ENCODE assay signal across 9 cellular contexts in genomic region chr11:77039491-77040400, GRCh38. TPM values are rescaled to one million over a fixed set of nuclear protein-coding genes. Genes with fewer than 3 reads are reported as not detected.
DNase-seq lines count a peak whose midpoint lies in the region; ATAC-seq lines count a peak whose summit lies in the region.
"Had no signal": no experiment of that assay in that cellular context is flagged by ENCODE, and none has a peak within 500 bp of the region (broad histone marks: within the 10 kb centered on the region; RNA-seq: fewer than 3 reads in every experiment).

No MANE protein-coding gene starts in this region.

- POLR2A ChIA-PET in activated CD8-positive, alpha-beta T cell treated with anti-CD3 and anti-CD28 coated beads, Interleukin-2, amount 10 ng/mL, durations not matched to agents 7 days and 5 days (lab: Charles Lee), result interaction anchor here (0.8 kb wide), 1 partner anchor 51 kb away, joined by 3 read pairs; no protein-coding TSS in a partner anchor

- in situ Hi-C loops in KBM-7 (cut with MboI; ENCODE audit: low pct_unique_long_range_greater_than_20kb, low sequenced_read_pairs), result no loop called here

- no peaks in the 10 kb centered on the region for H3K36me3 Mint-ChIP-seq in activated CD8-positive, alpha-beta T cell treated with anti-CD3 and anti-CD28 coated beads, Interleukin-2, amount 10 ng/mL, durations not matched to agents 7 days and 5 days (ENCODE audit: low read depth)

- ATAC-seq in activated CD8-positive, alpha-beta T cell treated with anti-CD3 and anti-CD28 coated beads, Interleukin-2, amount 10 ng/mL, durations not matched to agents 7 days and 5 days, result peak; percentile 80
- ATAC-seq in HG03108 (IDR thresholded peaks at IDR 0.05; ENCODE audit: unreplicated experiment), result no peak

- H3K9ac ChIP-seq in rectal smooth muscle tissue (ENCODE audit: low read length), result no peak overlapping the region

- H3K9me3 Mint-ChIP-seq in activated CD8-positive, alpha-beta T cell treated with anti-CD3 and anti-CD28 coated beads, Interleukin-2, amount 10 ng/mL, durations not matched to agents 7 days and 5 days (ENCODE audit: insufficient read depth), result no peaks in the 10 kb centered on the region
- H3K9me3 Mint-ChIP-seq: activated naive CD4-positive, alpha-beta T cell treated with anti-CD3 and anti-CD28 coated beads, Interleukin-2, amount 50 U/mL, for 72 hours had no signal

- H3K27ac Mint-ChIP-seq in activated CD8-positive, alpha-beta T cell treated with anti-CD3 and anti-CD28 coated beads, Interleukin-2, amount 10 ng/mL, durations not matched to agents 7 days and 5 days, result no peak overlapping the region
- H3K27ac Mint-ChIP-seq: activated naive CD4-positive, alpha-beta T cell treated with anti-CD3 and anti-CD28 coated beads, Interleukin-2, amount 50 U/mL, for 72 hours had no signal

- peaks cover 14% of the 10 kb centered on the region for H3K27me3 ChIP-seq in rectal smooth muscle tissue (ENCODE audit: control insufficient read depth, insufficient read depth, low read length)

- no peak overlapping the region for H3K4me3 Mint-ChIP-seq in activated CD8-positive, alpha-beta T cell treated with anti-CD3 and anti-CD28 coated beads, Interleukin-2, amount 10 ng/mL, durations not matched to agents 7 days and 5 days

- H3K36me3 ChIP-seq in rectal smooth muscle tissue (ENCODE audit: control insufficient read depth, insufficient read depth, low read length), result no peaks in the 10 kb centered on the region

- peak overlapping the region; percentile 54 for H3K4me3 ChIP-seq in rectal smooth muscle tissue (ENCODE audit: low read length)

- H3K4me1 ChIP-seq in rectal smooth muscle tissue (ENCODE audit: control insufficient read depth, insufficient read depth, low read length), result no peaks in the 10 kb centered on the region

- H3K27me3 Mint-ChIP-seq in activated CD8-positive, alpha-beta T cell treated with anti-CD3 and anti-CD28 coated beads, Interleukin-2, amount 10 ng/mL, durations not matched to agents 7 days and 5 days (ENCODE audit: low read depth), result peaks cover 44% of the 10 kb centered on the region

- intact Hi-C loops in head of caudate nucleus (cut with DNase I), result no loop called here

- H3K4me1 Mint-ChIP-seq in activated CD8-positive, alpha-beta T cell treated with anti-CD3 and anti-CD28 coated beads, Interleukin-2, amount 10 ng/mL, durations not matched to agents 7 days and 5 days (ENCODE audit: low read depth), result peaks cover 9% of the 10 kb centered on the region

- no peak overlapping the region for H3K27ac ChIP-seq in rectal smooth muscle tissue (ENCODE audit: low read depth, low read length)

- DNase-seq in activated T-cell treated with anti-CD3 and anti-CD28 coated beads for 48 hours (ENCODE audit: low read depth) (peak; percentile 34), activated T-cell treated with anti-CD3 and anti-CD28 coated beads for 4 hours (no peak), head of caudate nucleus (peak in 28 of 42 donors; percentile 8 to 65 (median 34)), SHP77 treated with DMSO at 0.1 percent for 48 hours (lab: John Stamatoyannopoulos, UW) (no peak), KBM-7 (no peak)
- peak; percentile 44 for DNase-seq in activated CD8-positive, alpha-beta T cell treated with anti-CD3 and anti-CD28 coated beads, Interleukin-2, amount 10 ng/mL, durations not matched to agents 7 days and 5 days

- CTCF ChIA-PET in activated CD8-positive, alpha-beta T cell treated with anti-CD3 and anti-CD28 coated beads, Interleukin-2, amount 10 ng/mL, durations not matched to agents 7 days and 5 days (lab: Charles Lee), result interaction anchor here (0.8 to 2.6 kb wide), 5 partner anchors 8 to 232 kb away, joined by 3 to 25 read pairs (median 8); no protein-coding TSS in a partner anchor

RNA-seq across cellular contexts. Expression of gene B3GNT6, which starts 5.5 kb away (rescaled TPM):
- not detected for total RNA-seq in activated CD8-positive, alpha-beta T cell treated with anti-CD3 and anti-CD28 coated beads, Interleukin-2, amount 10 ng/mL, durations not matched to agents 7 days and 5 days
- total RNA-seq: activated naive CD4-positive, alpha-beta T cell treated with anti-CD3 and anti-CD28 coated beads, Interleukin-2, amount 50 U/mL, for 72 hours had no signal

RNA-seq across cellular contexts. Expression of gene CAPN5, which starts 27.0 kb away (rescaled TPM):
- total RNA-seq in activated CD8-positive, alpha-beta T cell treated with anti-CD3 and anti-CD28 coated beads, Interleukin-2, amount 10 ng/mL, durations not matched to agents 7 days and 5 days, result 1 to 10 TPM; 1.0 to 1.4 TPM

Comparison
In these comparisons a context has a peak if more than half of its experiments do, and no peak if none do; other contexts are left out.
1. DNase-seq: peak in activated T-cell treated with anti-CD3 and anti-CD28 coated beads for 48 hours (single experiment), activated CD8-positive, alpha-beta T cell treated with anti-CD3 and anti-CD28 coated beads, Interleukin-2, amount 10 ng/mL, durations not matched to agents 7 days and 5 days (single experiment) and head of caudate nucleus (28 of 42); none in activated T-cell treated with anti-CD3 and anti-CD28 coated beads for 4 hours (single experiment), SHP77 treated with DMSO at 0.1 percent for 48 hours (single experiment) and KBM-7 (single experiment).